1 cellular context compared by ENCODE assay signal in the genomic region with DNA sequence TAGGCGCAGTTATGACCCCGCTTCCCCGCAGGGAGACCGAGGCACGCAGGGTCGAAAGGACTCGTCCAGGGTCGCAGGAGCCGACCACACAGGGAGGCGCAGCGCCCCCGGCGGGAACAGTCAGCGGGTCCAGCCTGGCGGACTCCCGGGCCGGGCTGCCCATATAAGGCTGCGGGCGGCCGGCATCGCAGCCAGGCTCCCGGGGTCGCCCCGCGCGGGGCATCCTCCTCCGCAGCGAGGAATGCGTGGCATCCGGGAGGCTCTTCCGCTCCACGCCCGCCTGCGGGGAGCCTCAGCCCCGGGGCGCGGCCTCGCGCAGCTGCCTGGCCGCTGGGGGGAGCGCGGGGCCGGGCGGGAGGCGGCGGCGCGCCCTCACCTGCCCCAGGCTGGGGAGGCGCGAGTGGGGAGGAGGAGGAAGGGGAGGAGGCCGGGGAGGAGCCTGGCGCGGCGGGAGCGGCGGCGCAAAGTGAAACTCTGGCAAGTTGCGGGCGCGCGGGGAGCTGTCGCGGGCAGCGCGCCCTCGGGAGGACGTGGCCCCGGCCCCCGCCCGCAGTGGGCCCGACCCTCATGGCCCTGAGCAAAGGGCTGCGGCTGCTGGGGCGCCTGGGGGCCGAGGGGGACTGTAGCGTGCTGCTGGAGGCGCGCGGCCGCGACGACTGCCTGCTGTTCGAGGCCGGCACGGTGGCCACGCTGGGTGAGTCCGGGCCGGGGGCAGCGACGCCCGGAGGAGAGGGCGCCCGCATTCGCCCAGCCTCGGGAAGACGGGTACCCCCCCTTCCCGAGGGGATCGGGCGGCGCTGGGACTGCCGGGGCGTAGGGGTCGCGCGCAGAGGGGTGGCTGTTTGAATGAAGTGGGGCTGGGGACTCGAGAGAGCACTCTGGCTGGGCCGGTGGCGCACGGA.
TF ChIP-seq lines count a peak whose summit lies in the region.

A gene with protein sequence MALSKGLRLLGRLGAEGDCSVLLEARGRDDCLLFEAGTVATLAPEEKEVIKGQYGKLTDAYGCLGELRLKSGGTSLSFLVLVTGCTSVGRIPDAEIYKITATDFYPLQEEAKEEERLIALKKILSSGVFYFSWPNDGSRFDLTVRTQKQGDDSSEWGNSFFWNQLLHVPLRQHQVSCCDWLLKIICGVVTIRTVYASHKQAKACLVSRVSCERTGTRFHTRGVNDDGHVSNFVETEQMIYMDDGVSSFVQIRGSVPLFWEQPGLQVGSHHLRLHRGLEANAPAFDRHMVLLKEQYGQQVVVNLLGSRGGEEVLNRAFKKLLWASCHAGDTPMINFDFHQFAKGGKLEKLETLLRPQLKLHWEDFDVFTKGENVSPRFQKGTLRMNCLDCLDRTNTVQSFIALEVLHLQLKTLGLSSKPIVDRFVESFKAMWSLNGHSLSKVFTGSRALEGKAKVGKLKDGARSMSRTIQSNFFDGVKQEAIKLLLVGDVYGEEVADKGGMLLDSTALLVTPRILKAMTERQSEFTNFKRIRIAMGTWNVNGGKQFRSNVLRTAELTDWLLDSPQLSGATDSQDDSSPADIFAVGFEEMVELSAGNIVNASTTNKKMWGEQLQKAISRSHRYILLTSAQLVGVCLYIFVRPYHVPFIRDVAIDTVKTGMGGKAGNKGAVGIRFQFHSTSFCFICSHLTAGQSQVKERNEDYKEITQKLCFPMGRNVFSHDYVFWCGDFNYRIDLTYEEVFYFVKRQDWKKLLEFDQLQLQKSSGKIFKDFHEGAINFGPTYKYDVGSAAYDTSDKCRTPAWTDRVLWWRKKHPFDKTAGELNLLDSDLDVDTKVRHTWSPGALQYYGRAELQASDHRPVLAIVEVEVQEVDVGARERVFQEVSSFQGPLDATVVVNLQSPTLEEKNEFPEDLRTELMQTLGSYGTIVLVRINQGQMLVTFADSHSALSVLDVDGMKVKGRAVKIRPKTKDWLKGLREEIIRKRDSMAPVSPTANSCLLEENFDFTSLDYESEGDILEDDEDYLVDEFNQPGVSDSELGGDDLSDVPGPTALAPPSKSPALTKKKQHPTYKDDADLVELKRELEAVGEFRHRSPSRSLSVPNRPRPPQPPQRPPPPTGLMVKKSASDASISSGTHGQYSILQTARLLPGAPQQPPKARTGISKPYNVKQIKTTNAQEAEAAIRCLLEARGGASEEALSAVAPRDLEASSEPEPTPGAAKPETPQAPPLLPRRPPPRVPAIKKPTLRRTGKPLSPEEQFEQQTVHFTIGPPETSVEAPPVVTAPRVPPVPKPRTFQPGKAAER (N-terminal part only) (plus strand): TSS at position 469 of the 902 bp plus-strand sequence. CDS start 99 bp downstream, at position 568.

TF ChIP-seq in A549, 52 proteins besides CTCF, POLR2A, EP300 and RAD21 (continued from another document):
- TF ChIP-seq, protein P1, sequence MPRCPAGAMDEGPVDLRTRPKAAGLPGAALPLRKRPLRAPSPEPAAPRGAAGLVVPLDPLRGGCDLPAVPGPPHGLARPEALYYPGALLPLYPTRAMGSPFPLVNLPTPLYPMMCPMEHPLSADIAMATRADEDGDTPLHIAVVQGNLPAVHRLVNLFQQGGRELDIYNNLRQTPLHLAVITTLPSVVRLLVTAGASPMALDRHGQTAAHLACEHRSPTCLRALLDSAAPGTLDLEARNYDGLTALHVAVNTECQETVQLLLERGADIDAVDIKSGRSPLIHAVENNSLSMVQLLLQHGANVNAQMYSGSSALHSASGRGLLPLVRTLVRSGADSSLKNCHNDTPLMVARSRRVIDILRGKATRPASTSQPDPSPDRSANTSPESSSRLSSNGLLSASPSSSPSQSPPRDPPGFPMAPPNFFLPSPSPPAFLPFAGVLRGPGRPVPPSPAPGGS (IDR thresholded peaks at IDR 0.05), result peak; percentile 24; the same call in 1 of the 3 replicates
- TF ChIP-seq, protein P2, sequence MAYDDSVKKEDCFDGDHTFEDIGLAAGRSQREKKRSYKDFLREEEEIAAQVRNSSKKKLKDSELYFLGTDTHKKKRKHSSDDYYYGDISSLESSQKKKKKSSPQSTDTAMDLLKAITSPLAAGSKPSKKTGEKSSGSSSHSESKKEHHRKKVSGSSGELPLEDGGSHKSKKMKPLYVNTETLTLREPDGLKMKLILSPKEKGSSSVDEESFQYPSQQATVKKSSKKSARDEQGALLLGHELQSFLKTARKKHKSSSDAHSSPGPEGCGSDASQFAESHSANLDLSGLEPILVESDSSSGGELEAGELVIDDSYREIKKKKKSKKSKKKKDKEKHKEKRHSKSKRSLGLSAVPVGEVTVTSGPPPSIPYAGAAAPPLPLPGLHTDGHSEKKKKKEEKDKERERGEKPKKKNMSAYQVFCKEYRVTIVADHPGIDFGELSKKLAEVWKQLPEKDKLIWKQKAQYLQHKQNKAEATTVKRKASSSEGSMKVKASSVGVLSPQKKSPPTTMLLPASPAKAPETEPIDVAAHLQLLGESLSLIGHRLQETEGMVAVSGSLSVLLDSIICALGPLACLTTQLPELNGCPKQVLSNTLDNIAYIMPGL (CRISPR knock-in tag; IDR thresholded peaks at IDR 0.05; ENCODE audit: borderline replicate concordance), result no peak
- 0 out of 2 replicates have a peak, but pooled peaks have one; percentile 21 for TF ChIP-seq PHF8 (IDR thresholded peaks at IDR 0.05; ENCODE audit: borderline replicate concordance, low read depth)
- TF ChIP-seq CBX8 (IDR thresholded peaks at IDR 0.05), result no peak
- peak; percentile 63 for TF ChIP-seq SMC3 (IDR thresholded peaks at IDR 0.05)
TF ChIP-seq in A549: peak in this region for 4.
